Comparison of ENCODE assay signal across 28 cellular contexts in the genomic region with DNA sequence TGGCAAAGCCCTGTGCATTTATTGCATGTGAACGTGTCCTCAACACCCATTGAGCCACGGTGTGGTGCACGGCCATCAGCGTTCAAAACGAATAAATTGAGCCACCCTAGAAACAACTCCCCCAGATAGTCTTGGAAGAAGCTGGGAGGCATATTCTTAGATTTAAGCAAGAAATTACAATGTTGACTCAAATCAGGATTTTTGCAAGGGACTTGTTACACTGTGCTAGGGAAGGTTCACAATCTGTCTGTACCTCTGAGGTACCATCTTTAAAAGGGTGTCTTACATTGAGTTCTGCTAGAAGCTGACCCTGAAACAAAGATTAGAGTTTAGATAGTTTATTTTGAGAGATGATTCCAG. TPM values are rescaled to one million over a fixed set of nuclear protein-coding genes. Genes with fewer than 3 reads are reported as not detected.
DNase-seq lines count a peak whose midpoint lies in the region; ATAC-seq and FAIRE-seq lines count a peak whose summit lies in the region.
"Had no signal": no experiment of that assay in that cellular context is flagged by ENCODE, and none has a peak within 500 bp of the region (broad histone marks: within the 10 kb centered on the region; RNA-seq: fewer than 3 reads in every experiment).

No MANE protein-coding gene starts in this region.

- peak overlapping the region; percentile 58 for H3K18ac ChIP-seq in neuronal stem cell (ENCODE audit: low read length)

- H3K4me1 ChIP-seq in Karpas-422 (ENCODE audit: low read length), result peaks cover 80% of the 10 kb centered on the region
- peaks cover 20 to 35% of the 10 kb centered on the region in 2 donors for H3K4me1 ChIP-seq in neuronal stem cell (ENCODE audit: control insufficient read depth in 2 of 2, insufficient read depth in 1 of 2, low read depth in 1 of 2, low read length in 2 of 2)
- H3K4me1 ChIP-seq: adrenal gland, upper lobe of right lung had no signal

- no peak overlapping the region for H3K4ac ChIP-seq in neuronal stem cell (ENCODE audit: low read length)

- H3K36me3 Mint-ChIP-seq in activated CD4-positive, alpha-beta T cell treated with anti-CD3 and anti-CD28 coated beads, Interleukin-2, amount 10 ng/mL, durations not matched to agents 7 days and 5 days (ENCODE audit: low read depth), result peaks cover 86% of the 10 kb centered on the region
- peaks cover 64% of the 10 kb centered on the region for H3K36me3 Mint-ChIP-seq in activated naive CD8-positive, alpha-beta T cell treated with anti-CD3 and anti-CD28 coated beads for 36 hours
- H3K36me3 Mint-ChIP-seq: WTC11 had no signal

- H3K14ac ChIP-seq in neuronal stem cell (ENCODE audit: low read length), result no peak overlapping the region

- no peaks in the 10 kb centered on the region for H3K79me1 ChIP-seq in neuronal stem cell (ENCODE audit: low read depth, low read length)

- H3K27me3 ChIP-seq in Karpas-422 (ENCODE audit: low read length), result no peaks in the 10 kb centered on the region
- no peaks in the 10 kb centered on the region for H3K27me3 ChIP-seq in neuronal stem cell (ENCODE audit: control insufficient read depth in 3 of 3, insufficient read depth in 3 of 3, low read depth in 1 of 3, low read length in 3 of 3)
- H3K27me3 ChIP-seq: SJCRH30, upper lobe of right lung had no signal

- no peak overlapping the region for H2BK120ac ChIP-seq in neuronal stem cell (ENCODE audit: low read depth, low read length)

- H3K9me2 ChIP-seq in Karpas-422 (replicated peaks; ENCODE audit: insufficient read depth, low read length), result no peaks in the 10 kb centered on the region

- CTCF ChIA-PET in activated CD4-positive, alpha-beta T cell treated with anti-CD3 and anti-CD28 coated beads, Interleukin-2, amount 10 ng/mL, durations not matched to agents 7 days and 5 days (lab: Charles Lee), result interaction anchor here (1.2 kb wide), 3 partner anchors 13 to 46 kb away, joined by 3 to 4 read pairs (median 4); no protein-coding TSS in a partner anchor

- H3K4me3 ChIP-seq in Karpas-422 (ENCODE audit: low read length), result peak overlapping the region; percentile 38; the same call in 1 of the 2 replicates
- H3K4me3 ChIP-seq in neuronal stem cell (ENCODE audit: low read length in 2 of 2), result no peak overlapping the region
- H3K4me3 ChIP-seq: adrenal gland, GM12878, PC-9, SJCRH30, stomach, upper lobe of right lung had no signal

- peak overlapping the region; percentile 25 for H4K91ac ChIP-seq in neuronal stem cell (ENCODE audit: low read depth, low read length, poor library complexity)

- H2BK5ac ChIP-seq in neuronal stem cell (ENCODE audit: low read length), result no peak overlapping the region

- H3K36me3 ChIP-seq in Karpas-422 (ENCODE audit: insufficient read depth, low read length) (no peaks in the 10 kb centered on the region), neuronal stem cell (replicated peaks in 1 of 2; ENCODE audit: control insufficient read depth in 2 of 2, insufficient read depth in 2 of 2, low read length in 2 of 2) (no peaks in the 10 kb centered on the region)
- H3K36me3 ChIP-seq: adrenal gland, SJCRH30, stomach, upper lobe of right lung had no signal

- POLR2A ChIA-PET in activated CD4-positive, alpha-beta T cell treated with anti-CD3 and anti-CD28 coated beads, Interleukin-2, amount 10 ng/mL, durations not matched to agents 7 days and 5 days (lab: Charles Lee), result no interaction called here

- H2AK5ac ChIP-seq in neuronal stem cell (ENCODE audit: low read depth, low read length), result no peak overlapping the region

- DNase-seq in activated CD4-positive, alpha-beta T cell treated with anti-CD3 and anti-CD28 coated beads, Interleukin-2, amount 10 ng/mL, durations not matched to agents 7 days and 5 days, result no peak
- no peak for DNase-seq in activated CD4-positive, alpha-beta T cell treated with anti-CD3 and anti-CD28 coated beads for 4 hours
- DNase-seq in Karpas-422 (no peak), neuronal stem cell (ENCODE audit: low spot score) (no peak), GM19239 (ENCODE audit: insufficient read length, low spot score) (no peak)
- DNase-seq in activated naive CD8-positive, alpha-beta T cell treated with anti-CD3 and anti-CD28 coated beads for 36 hours, result no peak
- DNase-seq: activated CD8-positive, alpha-beta memory T cell treated with anti-CD3 and anti-CD28 coated beads, Interleukin-2, amount 50 U/mL, for 4 hours; adrenal gland; dermis blood vessel endothelial cell; foreskin melanocyte; kidney glomerular epithelial cell; mammary epithelial cell; naive B cell; NCI-H1417 treated with DMSO at 0.1 percent for 48 hours; PC-9; SJCRH30; stomach; upper lobe of right lung had no signal

- no peak overlapping the region for H3K23ac ChIP-seq in neuronal stem cell (ENCODE audit: low read depth, low read length, poor library complexity)

- no CpG with 5 or more reads among the region's 5 CpGs for WGBS in neuronal stem cell (ENCODE audit: extremely low coverage in 2 of 2, insufficient read length in 2 of 2, insufficient replicate concordance in 1 of 2), 2 donors

- ATAC-seq in HG02884 (IDR thresholded peaks at IDR 0.05; ENCODE audit: unreplicated experiment) (no peak), HG03097 (IDR thresholded peaks at IDR 0.05; ENCODE audit: low FRiP score, unreplicated experiment) (no peak)
- ATAC-seq: GM12878, upper lobe of right lung had no signal

- peak overlapping the region; percentile 63 for H3K9ac ChIP-seq in Karpas-422 (ENCODE audit: low read length)
- H3K9ac ChIP-seq in neuronal stem cell (ENCODE audit: low read depth, low read length, poor library complexity), result no peak overlapping the region

- H3K27ac ChIP-seq in Karpas-422 (ENCODE audit: low read length), result peak overlapping the region; percentile 97
- no peak overlapping the region for H3K27ac ChIP-seq in neuronal stem cell (replicated peaks; ENCODE audit: low read length)
- H3K27ac ChIP-seq: adrenal gland, epithelial cell of prostate, PC-9, SJCRH30, stomach, upper lobe of right lung had no signal

- no peak for FAIRE-seq in GM19239 (lab: Jason Lieb, UNC)
- FAIRE-seq: A204.1, bronchial epithelial cell, GM12878, H1 had no signal

- H2BK15ac ChIP-seq in neuronal stem cell (ENCODE audit: low read length), result no peak overlapping the region

- no peak overlapping the region for H2BK12ac ChIP-seq in neuronal stem cell (ENCODE audit: low read length)

- peak overlapping the region; percentile 74; the same call in 1 of the 2 replicates for H2AFZ ChIP-seq in Karpas-422 (ENCODE audit: low read length)
- H2AFZ ChIP-seq in neuronal stem cell (ENCODE audit: low read length), result no peak overlapping the region
- H2AFZ ChIP-seq: PC-9 had no signal

- H3K27me3 Mint-ChIP-seq in activated CD4-positive, alpha-beta T cell treated with anti-CD3 and anti-CD28 coated beads, Interleukin-2, amount 10 ng/mL, durations not matched to agents 7 days and 5 days, result no peaks in the 10 kb centered on the region
- no peaks in the 10 kb centered on the region for H3K27me3 Mint-ChIP-seq in activated naive CD8-positive, alpha-beta T cell treated with anti-CD3 and anti-CD28 coated beads for 36 hours

- H4K8ac ChIP-seq in neuronal stem cell (ENCODE audit: low read depth, low read length), result no peak overlapping the region

- no peaks in the 10 kb centered on the region for H3K9me3 Mint-ChIP-seq in activated CD4-positive, alpha-beta T cell treated with anti-CD3 and anti-CD28 coated beads, Interleukin-2, amount 10 ng/mL, durations not matched to agents 7 days and 5 days
- H3K9me3 Mint-ChIP-seq in activated naive CD8-positive, alpha-beta T cell treated with anti-CD3 and anti-CD28 coated beads for 36 hours, result no peaks in the 10 kb centered on the region
- H3K9me3 Mint-ChIP-seq: WTC11 had no signal

- H3K9me3 ChIP-seq in Karpas-422 (ENCODE audit: low read length), result no peaks in the 10 kb centered on the region
- peaks cover 0 to 3% of the 10 kb centered on the region in 2 donors for H3K9me3 ChIP-seq in neuronal stem cell (replicated peaks in 1 of 2; ENCODE audit: control insufficient read depth in 2 of 2, insufficient read depth in 1 of 2, low read depth in 1 of 2, low read length in 2 of 2)
- H3K9me3 ChIP-seq: adrenal gland, SJCRH30, stomach, upper lobe of right lung had no signal

- peak overlapping the region; percentile 71 for H3K4me2 ChIP-seq in Karpas-422 (ENCODE audit: low read depth, low read length, poor library complexity, severe bottlenecking)
- no peak overlapping the region for H3K4me2 ChIP-seq in neuronal stem cell (ENCODE audit: insufficient read depth, low read length, poor library complexity, severe bottlenecking)
- H3K4me2 ChIP-seq: PC-9 had no signal

- H4K20me1 ChIP-seq in Karpas-422 (ENCODE audit: insufficient read depth, low read depth, low read length), result no peaks in the 10 kb centered on the region

- H3K4me1 Mint-ChIP-seq in activated CD4-positive, alpha-beta T cell treated with anti-CD3 and anti-CD28 coated beads, Interleukin-2, amount 10 ng/mL, durations not matched to agents 7 days and 5 days, result peaks cover 92% of the 10 kb centered on the region
- H3K4me1 Mint-ChIP-seq in activated naive CD8-positive, alpha-beta T cell treated with anti-CD3 and anti-CD28 coated beads for 36 hours, result peaks cover 91% of the 10 kb centered on the region

- H3K4me3 Mint-ChIP-seq in activated CD4-positive, alpha-beta T cell treated with anti-CD3 and anti-CD28 coated beads, Interleukin-2, amount 10 ng/mL, durations not matched to agents 7 days and 5 days, result peak overlapping the region; percentile 51
- peak overlapping the region; percentile 19 for H3K4me3 Mint-ChIP-seq in activated naive CD8-positive, alpha-beta T cell treated with anti-CD3 and anti-CD28 coated beads for 36 hours
- H3K4me3 Mint-ChIP-seq: naive B cell, WTC11 had no signal

- peak overlapping the region; percentile 86 for H3K27ac Mint-ChIP-seq in activated CD4-positive, alpha-beta T cell treated with anti-CD3 and anti-CD28 coated beads, Interleukin-2, amount 10 ng/mL, durations not matched to agents 7 days and 5 days
- H3K27ac Mint-ChIP-seq in activated naive CD8-positive, alpha-beta T cell treated with anti-CD3 and anti-CD28 coated beads for 36 hours, result peak overlapping the region; percentile 97
- H3K27ac Mint-ChIP-seq: naive B cell, WTC11 had no signal

- H3K79me2 ChIP-seq in Karpas-422 (ENCODE audit: low read length), result no peaks in the 10 kb centered on the region

RNA-seq across cellular contexts. Expression of a gene that starts 16.2 kb away (rescaled TPM):
- 100 to 1,000 TPM; 251 to 261 TPM for total RNA-seq in activated CD4-positive, alpha-beta T cell treated with anti-CD3 and anti-CD28 coated beads, Interleukin-2, amount 10 ng/mL, durations not matched to agents 7 days and 5 days
- 41.3 and 56.1 TPM in 2 replicates for total RNA-seq in Karpas-422 (2014; rRNA removed; shearing (Covaris generic); ENCODE audit: low replicate concordance)
- 100 to 1,000 TPM; 166 TPM for total RNA-seq in activated naive CD8-positive, alpha-beta T cell treated with anti-CD3 and anti-CD28 coated beads for 36 hours
- 1.5 TPM for polyA plus RNA-seq in neuronal stem cell (2013, experiment 1 of 2)
- 1.5 TPM for polyA plus RNA-seq in neuronal stem cell (2013, experiment 2 of 2)
- total RNA-seq: bronchial epithelial cell, dermis blood vessel endothelial cell, M059J, mammary epithelial cell, PC-9 had no signal
- polyA plus RNA-seq: BJ had no signal

RNA-seq across cellular contexts. Expression of a gene that starts 51.4 kb away (rescaled TPM):
- 1 to 10 TPM; 8.0 to 8.2 TPM for total RNA-seq in activated CD4-positive, alpha-beta T cell treated with anti-CD3 and anti-CD28 coated beads, Interleukin-2, amount 10 ng/mL, durations not matched to agents 7 days and 5 days
- 51.1 and 102 TPM in 2 replicates for total RNA-seq in Karpas-422 (2014; rRNA removed; shearing (Covaris generic); ENCODE audit: low replicate concordance)
- total RNA-seq in activated naive CD8-positive, alpha-beta T cell treated with anti-CD3 and anti-CD28 coated beads for 36 hours, result 10 to 100 TPM; 11.2 to 11.3 TPM
- polyA plus RNA-seq in neuronal stem cell (2013, experiment 1 of 2), result 32.6 TPM
- 33.4 TPM for polyA plus RNA-seq in neuronal stem cell (2013, experiment 2 of 2)
